In the genomic region with DNA sequence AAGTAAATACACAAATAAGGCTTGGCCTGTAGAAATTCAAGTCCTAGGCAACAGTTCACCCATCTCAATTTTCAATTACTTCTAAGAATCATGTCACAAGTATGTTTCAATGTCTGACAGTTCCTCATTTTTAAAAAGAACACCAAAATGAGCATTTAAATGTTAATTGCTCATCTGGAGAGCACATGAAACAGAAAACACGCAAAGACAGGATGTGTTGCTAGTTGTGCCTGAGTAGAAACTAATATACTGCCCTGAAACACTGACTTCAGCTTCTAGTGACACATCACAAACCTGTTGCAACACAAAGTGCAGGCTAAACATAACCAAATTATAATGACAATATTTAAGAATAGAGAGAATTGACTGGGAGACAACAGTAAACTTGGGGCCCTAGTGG, we compare ENCODE assay signal across 15 cellular contexts.
DNase-seq lines count a peak whose midpoint lies in the region; ATAC-seq, FAIRE-seq and TF ChIP-seq lines count a peak whose summit lies in the region.
"Had no signal": no experiment of that assay in that cellular context is flagged by ENCODE, and none has a peak within 500 bp of the region (broad histone marks: within the 10 kb centered on the region; RNA-seq: fewer than 3 reads in every experiment).

No MANE protein-coding gene starts in this region.

- H3K4me3 ChIP-seq in Caco-2 (ENCODE audit: low read depth, low read length) (no peak overlapping the region), tibial nerve (no peak overlapping the region)
- H3K4me3 ChIP-seq: body of pancreas, mucosa of descending colon, transverse colon had no signal

- H3K4me1 Mint-ChIP-seq in Caco-2 (ENCODE audit: low read depth, unreplicated experiment): peaks cover 10% of the 10 kb centered on the region
- peaks cover 14 to 25% of the 10 kb centered on the region in 2 donors for H3K4me1 Mint-ChIP-seq in natural killer cell treated with Interleukin-12 subunit alpha and Interleukin-12 subunit beta and Interleukin-15 and Interleukin-18, amount 100 ng/mL, for 72 hours (ENCODE audit: low read depth in 2 of 2)
- H3K4me1 Mint-ChIP-seq in activated CD4-positive, alpha-beta memory T cell treated with anti-CD3 and anti-CD28 coated beads, Interleukin-2, amount 10 ng/mL, durations not matched to agents 7 days and 5 days: peaks cover 11% of the 10 kb centered on the region
- H3K4me1 Mint-ChIP-seq: WTC11 had no signal

- ATAC-seq in GM18505 (IDR thresholded peaks at IDR 0.05; ENCODE audit: unreplicated experiment) (peak; percentile 51), GM21717 (IDR thresholded peaks at IDR 0.05; ENCODE audit: unreplicated experiment) (peak; percentile 59), HG03354 (IDR thresholded peaks at IDR 0.05; ENCODE audit: poor library complexity, severe bottlenecking, unreplicated experiment) (peak; percentile 63)
- ATAC-seq in natural killer cell treated with Interleukin-12 subunit alpha and Interleukin-12 subunit beta and Interleukin-15 and Interleukin-18, amount 100 ng/mL, for 72 hours: no peak
- ATAC-seq: body of pancreas; CD8-positive, alpha-beta T cell; mucosa of descending colon; WTC11 had no signal

- H3K4me3 Mint-ChIP-seq in Caco-2 (ENCODE audit: unreplicated experiment): no peak overlapping the region
- no peak overlapping the region for H3K4me3 Mint-ChIP-seq in natural killer cell treated with Interleukin-12 subunit alpha and Interleukin-12 subunit beta and Interleukin-15 and Interleukin-18, amount 100 ng/mL, for 72 hours
- no peak overlapping the region for H3K4me3 Mint-ChIP-seq in activated CD4-positive, alpha-beta memory T cell treated with anti-CD3 and anti-CD28 coated beads, Interleukin-2, amount 10 ng/mL, durations not matched to agents 7 days and 5 days
- H3K4me3 Mint-ChIP-seq: CD8-positive, alpha-beta T cell; WTC11 had no signal

- H3K9me3 Mint-ChIP-seq in Caco-2 (ENCODE audit: unreplicated experiment): peaks cover 29% of the 10 kb centered on the region
- no peaks in the 10 kb centered on the region for H3K9me3 Mint-ChIP-seq in natural killer cell treated with Interleukin-12 subunit alpha and Interleukin-12 subunit beta and Interleukin-15 and Interleukin-18, amount 100 ng/mL, for 72 hours
- H3K9me3 Mint-ChIP-seq in activated CD4-positive, alpha-beta memory T cell treated with anti-CD3 and anti-CD28 coated beads, Interleukin-2, amount 10 ng/mL, durations not matched to agents 7 days and 5 days: peaks cover 6% of the 10 kb centered on the region
- H3K9me3 Mint-ChIP-seq: CD8-positive, alpha-beta T cell had no signal

- CTCF ChIA-PET in Caco-2 (lab: Charles Lee): no interaction called here
- CTCF ChIA-PET in activated CD4-positive, alpha-beta memory T cell treated with anti-CD3 and anti-CD28 coated beads, Interleukin-2, amount 10 ng/mL, durations not matched to agents 7 days and 5 days (lab: Charles Lee): no interaction called here

- H3K36me3 Mint-ChIP-seq in Caco-2 (ENCODE audit: insufficient read depth, unreplicated experiment): peaks cover 12% of the 10 kb centered on the region
- H3K36me3 Mint-ChIP-seq in natural killer cell treated with Interleukin-12 subunit alpha and Interleukin-12 subunit beta and Interleukin-15 and Interleukin-18, amount 100 ng/mL, for 72 hours: peaks cover 6% of the 10 kb centered on the region
- no peaks in the 10 kb centered on the region for H3K36me3 Mint-ChIP-seq in activated CD4-positive, alpha-beta memory T cell treated with anti-CD3 and anti-CD28 coated beads, Interleukin-2, amount 10 ng/mL, durations not matched to agents 7 days and 5 days (ENCODE audit: low read depth)
- H3K36me3 Mint-ChIP-seq: CD8-positive, alpha-beta T cell had no signal

- H3K27ac ChIP-seq in tibial nerve: no peak overlapping the region
- H3K27ac ChIP-seq: body of pancreas, epithelial cell of prostate, transverse colon had no signal

- DNase-seq in Caco-2 (no peak), tibial nerve (ENCODE audit: low spot score in 2 of 2) (no peak)
- DNase-seq in natural killer cell treated with Interleukin-12 subunit alpha and Interleukin-12 subunit beta and Interleukin-15 and Interleukin-18, amount 100 ng/mL, for 72 hours (ENCODE audit: low spot score): no peak
- no peak for DNase-seq in activated CD4-positive, alpha-beta memory T cell treated with anti-CD3 and anti-CD28 coated beads, Interleukin-2, amount 10 ng/mL, durations not matched to agents 7 days and 5 days
- DNase-seq: body of pancreas; CD8-positive, alpha-beta T cell; KG1; mucosa of descending colon; transverse colon had no signal

- H3K27me3 ChIP-seq in Caco-2 (replicated peaks; ENCODE audit: control insufficient read depth, insufficient read depth, low read length): no peaks in the 10 kb centered on the region
- H3K27me3 ChIP-seq in tibial nerve: no peaks in the 10 kb centered on the region
- H3K27me3 ChIP-seq: body of pancreas, transverse colon had no signal

- peak; percentile 46 for FAIRE-seq in endometrium (lab: Jason Lieb, UNC)

- no peak for TF ChIP-seq CTCF in Caco-2 (IDR thresholded peaks at IDR 0.05; ENCODE audit: insufficient read depth in 1 of 2, low read depth in 1 of 2, low read length in 1 of 2, severe bottlenecking in 1 of 2, unreplicated experiment in 1 of 2)
- no peak for TF ChIP-seq CTCF in tibial nerve (IDR thresholded peaks at IDR 0.05)

- TF ChIP-seq EP300 in tibial nerve (IDR thresholded peaks at IDR 0.05): no peak

- BruUV-seq in Caco-2 (replicated peaks; lab: Mats Ljungman, UMichigan): no TSS peak

- H3K27ac Mint-ChIP-seq in Caco-2 (ENCODE audit: unreplicated experiment): no peak overlapping the region
- no peak overlapping the region for H3K27ac Mint-ChIP-seq in natural killer cell treated with Interleukin-12 subunit alpha and Interleukin-12 subunit beta and Interleukin-15 and Interleukin-18, amount 100 ng/mL, for 72 hours
- no peak overlapping the region for H3K27ac Mint-ChIP-seq in activated CD4-positive, alpha-beta memory T cell treated with anti-CD3 and anti-CD28 coated beads, Interleukin-2, amount 10 ng/mL, durations not matched to agents 7 days and 5 days
- H3K27ac Mint-ChIP-seq: CD8-positive, alpha-beta T cell; WTC11 had no signal

- TF ChIP-seq POLR2A in GM18505 (IDR thresholded peaks at IDR 0.05; ENCODE audit: borderline replicate concordance, extremely low read depth, insufficient read depth, insufficient read length) (no peak), tibial nerve (IDR thresholded peaks at IDR 0.05) (no peak)

- peaks cover 16% of the 10 kb centered on the region for H3K9me3 ChIP-seq in Caco-2
- peaks cover 0 to 10% (median 0%) of the 10 kb centered on the region in 4 donors for H3K9me3 ChIP-seq in tibial nerve
- H3K9me3 ChIP-seq: transverse colon had no signal

- H3K27me3 Mint-ChIP-seq in Caco-2 (ENCODE audit: insufficient read depth, unreplicated experiment): no peaks in the 10 kb centered on the region
- peaks cover 64 to 84% of the 10 kb centered on the region in 2 donors for H3K27me3 Mint-ChIP-seq in natural killer cell treated with Interleukin-12 subunit alpha and Interleukin-12 subunit beta and Interleukin-15 and Interleukin-18, amount 100 ng/mL, for 72 hours
- peaks cover 56% of the 10 kb centered on the region for H3K27me3 Mint-ChIP-seq in activated CD4-positive, alpha-beta memory T cell treated with anti-CD3 and anti-CD28 coated beads, Interleukin-2, amount 10 ng/mL, durations not matched to agents 7 days and 5 days

- POLR2A ChIA-PET in Caco-2 (lab: Charles Lee): no interaction called here
- POLR2A ChIA-PET in activated CD4-positive, alpha-beta memory T cell treated with anti-CD3 and anti-CD28 coated beads, Interleukin-2, amount 10 ng/mL, durations not matched to agents 7 days and 5 days (lab: Charles Lee): no interaction called here

- H3K4me1 ChIP-seq in Caco-2 (0 out of 2 replicates have a peak, but pooled peaks cover under 1% of the 10 kb centered on the region), tibial nerve (peaks cover 0 to 7% (median 0%) of the 10 kb centered on the region in 4 donors)
- H3K4me1 ChIP-seq: body of pancreas, transverse colon had no signal

- intact Hi-C loops in Caco-2 (cut with micrococcal nuclease; ENCODE audit: unreplicated experiment): no loop called here

- 45 to 56% methylated on average over 1 of the region's 1 CpG for WGBS in tibial nerve, 2 donors

- peaks cover 2% of the 10 kb centered on the region for H3K36me3 ChIP-seq in Caco-2 (ENCODE audit: control insufficient read depth, insufficient read depth, low read length)
- no peaks in the 10 kb centered on the region for H3K36me3 ChIP-seq in tibial nerve
- H3K36me3 ChIP-seq: transverse colon had no signal

Comparison
In these comparisons a context has a peak if more than half of its experiments do, and no peak if none do; other contexts are left out.
1. ATAC-seq: peak in GM18505 (single experiment), GM21717 (single experiment) and HG03354 (single experiment); none in natural killer cell treated with Interleukin-12 subunit alpha and Interleukin-12 subunit beta and Interleukin-15 and Interleukin-18, amount 100 ng/mL, for 72 hours (0 of 2).